Comparison of ENCODE assay signal across 11 cellular contexts in the genomic region with DNA sequence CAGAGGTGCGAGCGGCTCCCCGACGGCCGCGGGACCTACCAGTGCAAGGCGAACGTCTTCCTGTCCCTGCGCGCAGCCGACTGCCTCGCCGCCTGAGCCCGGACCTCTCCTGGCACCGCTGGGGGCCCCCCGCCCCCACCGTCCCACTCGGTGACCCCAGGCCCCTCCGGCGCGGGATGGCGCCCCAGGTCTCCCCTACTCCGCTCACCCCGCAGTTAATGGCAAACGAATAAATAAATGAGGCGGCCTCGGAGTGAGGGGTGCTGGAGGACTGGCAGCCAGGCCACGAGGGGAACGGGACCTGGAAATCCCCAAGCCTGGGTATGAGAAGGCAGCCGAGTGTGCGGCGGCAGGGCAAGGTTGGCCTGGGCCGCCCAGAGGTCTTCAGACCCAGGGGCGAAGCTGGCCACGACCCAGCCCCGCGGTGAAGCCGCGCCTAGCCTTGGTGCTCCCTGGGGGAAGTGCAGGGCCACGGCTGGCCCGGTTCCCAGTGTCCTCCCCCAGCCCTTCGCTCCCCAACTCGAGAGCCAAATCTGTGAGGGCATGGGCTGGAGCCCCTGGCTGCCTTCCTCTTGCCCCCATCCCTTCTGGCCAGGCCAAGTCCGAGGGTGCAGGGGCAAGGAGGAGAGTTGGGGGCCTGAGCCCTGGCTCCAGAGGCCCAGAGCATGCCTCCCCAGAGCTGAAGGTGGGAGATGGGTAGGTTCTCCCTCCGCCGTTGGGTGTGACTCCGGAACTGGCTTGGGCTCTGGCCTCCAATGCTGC. TPM values are rescaled to one million over a fixed set of nuclear protein-coding genes. Genes with fewer than 3 reads are reported as not detected.
DNase-seq lines count a peak whose midpoint lies in the region; ATAC-seq and TF ChIP-seq lines count a peak whose summit lies in the region.
"Had no signal": no experiment of that assay in that cellular context is flagged by ENCODE, and none has a peak within 500 bp of the region (broad histone marks: within the 10 kb centered on the region; RNA-seq: fewer than 3 reads in every experiment).

No MANE protein-coding gene starts in this region.

- H3K9me3 Mint-ChIP-seq in HFFc6: no peaks in the 10 kb centered on the region

- intact Hi-C loops in right lobe of liver (cut with DNase I): no loop called here

- peak; percentile 8 to 12 for ATAC-seq in activated CD4-positive, CD25-positive, alpha-beta regulatory T cell treated with anti-CD3 and anti-CD28 coated beads, Interleukin-2, amount 50 U/mL, for 24 hours
- peak; percentile 25 to 49 (median 40) for ATAC-seq in right lobe of liver
- ATAC-seq: A549 had no signal

- TF ChIP-seq POLR2A in right lobe of liver (IDR thresholded peaks at IDR 0.05) (no peak), tibial nerve (IDR thresholded peaks at IDR 0.05) (no peak)

- H3K36me3 Mint-ChIP-seq in HFFc6 (ENCODE audit: low read depth): peaks cover 16% of the 10 kb centered on the region

- peak overlapping the region in 1 of 2 donors; percentile 40 for H3K27ac ChIP-seq in coronary artery
- H3K27ac ChIP-seq in right lobe of liver: no peak overlapping the region
- H3K27ac ChIP-seq in tibial nerve: peak overlapping the region in 2 of 4 donors; percentile 17 to 72
- H3K27ac ChIP-seq: A549 had no signal

- WGBS in right lobe of liver (ENCODE audit: insufficient coverage, low coverage, low lambda C conversion rate, missing lambda C conversion rate): 8% methylated on average over 19 of the region's 47 CpGs
- 23 to 25% methylated on average over 15 to 29 of the region's 47 CpGs for WGBS in tibial nerve, 2 donors

- no peak for TF ChIP-seq EP300 in tibial nerve (IDR thresholded peaks at IDR 0.05)

- peak overlapping the region; percentile 74 for H3K4me3 ChIP-seq in coronary artery
- peak overlapping the region in 1 of 3 donors; percentile 24 for H3K4me3 ChIP-seq in right lobe of liver
- peak overlapping the region in 3 of 4 donors; percentile 15 to 51 (median 23) for H3K4me3 ChIP-seq in tibial nerve
- H3K4me3 ChIP-seq: A549 had no signal

- H3K9me3 ChIP-seq in right lobe of liver (no peaks in the 10 kb centered on the region), tibial nerve (no peaks in the 10 kb centered on the region)
- H3K9me3 ChIP-seq: A549 had no signal

- no peak overlapping the region for H3K4me3 Mint-ChIP-seq in HFFc6
- H3K4me3 Mint-ChIP-seq: activated naive CD8-positive, alpha-beta T cell had no signal

- H3K27me3 Mint-ChIP-seq in HFFc6 (ENCODE audit: insufficient read depth): peaks cover 7% of the 10 kb centered on the region

- peaks cover 22% of the 10 kb centered on the region for H3K4me1 Mint-ChIP-seq in HFFc6 (ENCODE audit: low read depth)

- H3K27me3 ChIP-seq in right lobe of liver (no peaks in the 10 kb centered on the region), tibial nerve (peaks cover 0 to 8% of the 10 kb centered on the region in 2 donors)

- TF ChIP-seq CTCF in coronary artery (IDR thresholded peaks at IDR 0.05) (no peak), right lobe of liver (IDR thresholded peaks at IDR 0.05) (no peak), tibial nerve (IDR thresholded peaks at IDR 0.05) (no peak), HFFc6 (IDR thresholded peaks at IDR 0.05) (no peak)

- H3K4me1 ChIP-seq in right lobe of liver (peaks cover 0 to 25% (median 5%) of the 10 kb centered on the region in 4 donors), tibial nerve (peaks cover 0 to 18% (median 9%) of the 10 kb centered on the region in 4 donors)

- DNase-seq in activated CD4-positive, CD25-positive, alpha-beta regulatory T cell (lab: John Stamatoyannopoulos, UW): no peak
- DNase-seq in coronary artery (ENCODE audit: low spot score): no peak
- peak in 2 of 3 donors; percentile 44 to 57 for DNase-seq in right lobe of liver
- DNase-seq in tibial nerve (ENCODE audit: low spot score in 2 of 2): no peak
- no peak for DNase-seq in activated gamma-delta T cell treated with Interleukin-2 at 50 U/mL for 16 hours
- no peak for DNase-seq in AML-193 (lab: John Stamatoyannopoulos, UW)
- DNase-seq in HFFc6: no peak
- DNase-seq: NK-92 treated with Interleukin-12 subunit alpha and Interleukin-12 subunit beta, amount 100 ng/mL, for 24 hours had no signal

- H3K36me3 ChIP-seq in right lobe of liver (peaks cover 0 to 49% (median 15%) of the 10 kb centered on the region in 4 donors), tibial nerve (peaks cover 2 to 78% (median 4%) of the 10 kb centered on the region in 3 donors)

- H3K27ac Mint-ChIP-seq in HFFc6: no peak overlapping the region
- H3K27ac Mint-ChIP-seq: activated naive CD8-positive, alpha-beta T cell had no signal

RNA-seq across cellular contexts. Expression of a gene that starts 0.8 kb away (rescaled TPM):
- total RNA-seq in right lobe of liver (1 to 10 TPM in 2 of 6 experiments, under 1 TPM in 2, not detected in 2; 0.12 to 1.5 (median 0.87) TPM), tibial nerve (1 to 10 TPM in 3 of 4 donors, not detected in 1; 4.2 to 8.7 (median 5.4) TPM)
- total RNA-seq in HFFc6 (2021; fragmentation: NEBNext Ultra II Directional; extraction: Animal tissue kit (Norgen Biotek cat#: 25700)): 1 to 10 TPM in 1 of 6 experiments, under 1 TPM in 5; 0.53 to 1.5 (median 0.71) TPM

RNA-seq across cellular contexts. Expression of a gene that starts 8.4 kb away (rescaled TPM):
- total RNA-seq in right lobe of liver (100 to 1,000 TPM in 1 of 6 experiments, 10 to 100 TPM in 5; 63.5 to 103 (median 89.3) TPM), tibial nerve (10 to 100 TPM; 36.0 to 64.9 (median 46.6) TPM)
- total RNA-seq in HFFc6 (2021; fragmentation: NEBNext Ultra II Directional; extraction: Animal tissue kit (Norgen Biotek cat#: 25700)): 10 to 100 TPM; 33.2 to 45.8 (median 35.8) TPM

RNA-seq across cellular contexts. Expression of a gene that starts 11.3 kb away (rescaled TPM):
- 100 to 1,000 TPM in 1 of 6 experiments, 10 to 100 TPM in 5; 54.3 to 101 (median 73.3) TPM for total RNA-seq in right lobe of liver
- total RNA-seq in tibial nerve: 100 to 1,000 TPM in 3 of 4 donors, 10 to 100 TPM in 1; 95.4 to 116 (median 106) TPM
- 100 to 1,000 TPM; 151 to 169 (median 156) TPM for total RNA-seq in HFFc6 (2021; fragmentation: NEBNext Ultra II Directional; extraction: Animal tissue kit (Norgen Biotek cat#: 25700))

RNA-seq across cellular contexts. Expression of a gene that starts 11.4 kb away (rescaled TPM):
- total RNA-seq in right lobe of liver: 10 to 100 TPM; 11.6 to 20.3 (median 18.8) TPM
- total RNA-seq in tibial nerve: 10 to 100 TPM; 44.5 to 67.2 (median 63.5) TPM
- 100 to 1,000 TPM; 101 to 151 (median 135) TPM for total RNA-seq in HFFc6 (2021; fragmentation: NEBNext Ultra II Directional; extraction: Animal tissue kit (Norgen Biotek cat#: 25700))

RNA-seq across cellular contexts. Expression of a gene that starts 15.1 kb away (rescaled TPM):
- 10 to 100 TPM in 4 of 6 experiments, 1 to 10 TPM in 2; 7.4 to 15.0 (median 12.2) TPM for total RNA-seq in right lobe of liver
- 10 to 100 TPM; 22.3 to 42.2 (median 30.7) TPM for total RNA-seq in tibial nerve
- total RNA-seq in HFFc6 (2021; fragmentation: NEBNext Ultra II Directional; extraction: Animal tissue kit (Norgen Biotek cat#: 25700)): 10 to 100 TPM; 16.2 to 20.7 (median 18.5) TPM

Comparison
In these comparisons a context has a peak if more than half of its experiments do, and no peak if none do; other contexts are left out.
1. DNase-seq: peak in right lobe of liver (2 of 3); none in activated CD4-positive, CD25-positive, alpha-beta regulatory T cell (0 of 4), coronary artery (single experiment), tibial nerve (0 of 2), activated gamma-delta T cell treated with Interleukin-2 at 50 U/mL for 16 hours (single experiment), AML-193 (0 of 2) and HFFc6 (single experiment).